In the genomic region with DNA sequence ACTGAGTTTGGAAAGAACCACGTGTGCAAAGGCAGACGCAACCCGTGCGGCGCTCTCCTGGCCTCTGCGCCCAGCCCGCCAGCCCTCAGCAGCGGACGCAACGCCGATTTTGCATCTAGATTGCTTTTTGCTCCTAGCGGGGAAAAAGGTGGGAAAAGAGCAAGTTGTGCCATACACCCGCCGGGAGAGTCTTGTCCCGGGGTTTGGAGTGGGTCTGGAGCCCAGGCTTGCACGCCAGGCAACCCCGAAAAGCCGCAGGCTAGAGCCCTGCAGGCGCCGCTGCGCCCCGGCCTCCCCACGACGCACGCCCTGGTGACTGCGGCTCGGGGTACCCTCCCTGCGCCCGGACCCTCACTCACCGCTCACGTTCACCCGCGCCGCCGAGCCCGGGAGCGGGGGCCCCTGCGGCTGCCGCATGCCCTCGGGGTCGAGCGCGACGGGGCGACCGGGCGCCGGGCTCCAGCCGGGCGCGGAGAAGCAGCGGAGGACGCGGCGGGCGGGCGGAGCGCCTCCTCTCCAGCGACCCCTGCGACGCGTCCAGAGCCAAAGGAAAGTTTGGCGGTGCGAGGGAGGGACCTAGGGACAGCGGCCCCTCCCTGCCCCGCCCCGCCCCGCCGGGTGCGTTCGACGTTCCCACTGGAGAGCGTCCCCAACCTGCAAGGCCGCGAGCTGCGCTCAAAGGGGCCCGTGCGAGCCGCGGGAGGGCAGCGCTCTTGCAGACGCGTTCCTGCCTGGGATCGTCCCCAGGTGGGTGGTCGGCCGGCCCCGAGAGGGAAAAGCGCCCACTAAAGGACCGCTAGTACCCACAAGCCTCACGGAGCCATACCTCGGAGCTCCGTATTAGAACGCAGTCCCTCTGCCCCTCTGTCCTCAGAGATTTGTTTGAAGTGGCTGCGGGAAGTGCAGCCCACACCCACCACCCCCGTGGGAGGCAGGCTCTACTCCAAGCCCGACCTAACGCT, we compare ENCODE assay signal across 9 cellular contexts. TPM values are rescaled to one million over a fixed set of nuclear protein-coding genes. Genes with fewer than 3 reads are reported as not detected.
DNase-seq lines count a peak whose midpoint lies in the region; ATAC-seq, FAIRE-seq and TF ChIP-seq lines count a peak whose summit lies in the region.
"Had no signal": no experiment of that assay in that cellular context is flagged by ENCODE, and none has a peak within 500 bp of the region (broad histone marks: within the 10 kb centered on the region; RNA-seq: fewer than 3 reads in every experiment).

A gene with protein sequence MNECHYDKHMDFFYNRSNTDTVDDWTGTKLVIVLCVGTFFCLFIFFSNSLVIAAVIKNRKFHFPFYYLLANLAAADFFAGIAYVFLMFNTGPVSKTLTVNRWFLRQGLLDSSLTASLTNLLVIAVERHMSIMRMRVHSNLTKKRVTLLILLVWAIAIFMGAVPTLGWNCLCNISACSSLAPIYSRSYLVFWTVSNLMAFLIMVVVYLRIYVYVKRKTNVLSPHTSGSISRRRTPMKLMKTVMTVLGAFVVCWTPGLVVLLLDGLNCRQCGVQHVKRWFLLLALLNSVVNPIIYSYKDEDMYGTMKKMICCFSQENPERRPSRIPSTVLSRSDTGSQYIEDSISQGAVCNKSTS (minus strand): TSS at position 550 of the 962 bp plus-strand sequence. CDS start 27,086 bp downstream, outside the sequence.

- intact Hi-C loops in aorta (cut with DNase I): loop anchor here in 1 of 2 donors (10.0 kb wide), 1 partner anchor 98 kb away; no protein-coding TSS in a partner anchor

- H3K36me3 ChIP-seq in aorta (ENCODE audit: control insufficient read depth in 1 of 2, insufficient read depth in 2 of 2, low read length in 1 of 2): no peaks in the 10 kb centered on the region

- no peaks in the 10 kb centered on the region for H3K36me3 Mint-ChIP-seq in stimulated activated naive B cell treated with anti-CD40 and anti-IgM and Interleukin-4, amounts not matched to agents 10 μg/mL and 1 μg/mL and 100 μg/mL, for 72 hours

- WGBS in aorta, 2 donors: 1 to 2% methylated on average over 97 of the region's 97 CpGs

- H3K9me3 ChIP-seq in aorta (ENCODE audit: control insufficient read depth, low read length): no peaks in the 10 kb centered on the region

- ATAC-seq in stimulated activated naive B cell treated with anti-CD40 and anti-IgM and Interleukin-4, amounts not matched to agents 10 μg/mL and 1 μg/mL and 100 μg/mL, for 72 hours (replicated peaks): peak; percentile 39 to 46
- no peak for ATAC-seq in GM21737 (IDR thresholded peaks at IDR 0.05; ENCODE audit: unreplicated experiment)
- ATAC-seq in aorta (ENCODE audit: low FRiP score): no peak

- peak within 1 kb of the TSS; percentile 39 for H3K4me3 ChIP-seq in astrocyte of the cerebellum (ENCODE audit: low read depth, low read length)
- H3K4me3 ChIP-seq in aorta (ENCODE audit: low read length in 2 of 2): no peak within 1 kb of the TSS

- no peaks in the 10 kb centered on the region for H3K27me3 ChIP-seq in aorta (ENCODE audit: control insufficient read depth in 1 of 2, insufficient read depth in 2 of 2, low read length in 1 of 2)

- no peak for TF ChIP-seq CTCF in astrocyte of the cerebellum (IDR thresholded peaks at IDR 0.05; ENCODE audit: low read depth, low read length, missing control alignments)

- no peaks in the 10 kb centered on the region for H3K9me3 Mint-ChIP-seq in stimulated activated naive B cell treated with anti-CD40 and anti-IgM and Interleukin-4, amounts not matched to agents 10 μg/mL and 1 μg/mL and 100 μg/mL, for 72 hours
- H3K9me3 Mint-ChIP-seq: IgD-negative memory B cell had no signal

- no peaks in the 10 kb centered on the region for H3K4me1 ChIP-seq in aorta (ENCODE audit: control insufficient read depth in 1 of 2, insufficient read depth in 2 of 2, low read length in 2 of 2)

- H3K4me3 Mint-ChIP-seq in stimulated activated naive B cell treated with anti-CD40 and anti-IgM and Interleukin-4, amounts not matched to agents 10 μg/mL and 1 μg/mL and 100 μg/mL, for 72 hours: peak within 1 kb of the TSS; percentile 58 to 65

- H3K27me3 Mint-ChIP-seq in stimulated activated naive B cell treated with anti-CD40 and anti-IgM and Interleukin-4, amounts not matched to agents 10 μg/mL and 1 μg/mL and 100 μg/mL, for 72 hours: peaks cover 46 to 60% of the 10 kb centered on the region in 2 donors

- TF ChIP-seq POLR2A in GM12891 (IDR thresholded peaks at IDR 0.05; ENCODE audit: low read depth, low read length): no peak

- DNase-seq in GM12891 (ENCODE audit: insufficient read length, low spot score) (peak; percentile 30), NCI-H82 (lab: John Stamatoyannopoulos, UW) (peak; percentile 87), astrocyte of the cerebellum (ENCODE audit: low read depth) (no peak), islet precursor cell (peak; percentile 91), NCI-H1436 (lab: John Stamatoyannopoulos, UW) (no peak), aorta (no peak)
- no peak for DNase-seq in stimulated activated naive B cell treated with anti-CD40 and anti-IgM and Interleukin-4, amounts not matched to agents 10 μg/mL and 1 μg/mL and 100 μg/mL, for 72 hours

- H3K27ac Mint-ChIP-seq in stimulated activated naive B cell treated with anti-CD40 and anti-IgM and Interleukin-4, amounts not matched to agents 10 μg/mL and 1 μg/mL and 100 μg/mL, for 72 hours: no peak within 1 kb of the TSS
- H3K27ac Mint-ChIP-seq: IgD-negative memory B cell had no signal

- no peak for FAIRE-seq in GM12891 (lab: Jason Lieb, UNC)

- in situ Hi-C loops in astrocyte of the cerebellum (cut with HindIII; ENCODE audit: low sequenced_read_pairs): no loop called here

- peaks cover 4 to 9% of the 10 kb centered on the region in 2 donors for H3K4me1 Mint-ChIP-seq in stimulated activated naive B cell treated with anti-CD40 and anti-IgM and Interleukin-4, amounts not matched to agents 10 μg/mL and 1 μg/mL and 100 μg/mL, for 72 hours

- H3K27ac ChIP-seq in aorta (ENCODE audit: low read depth in 1 of 2, low read length in 2 of 2): no peak within 1 kb of the TSS

TF ChIP-seq in GM12891, 5 proteins besides CTCF, POLR2A, EP300 and RAD21:
- no peak for TF ChIP-seq SPI1 (IDR thresholded peaks at IDR 0.05; ENCODE audit: low read depth, low read length)
- TF ChIP-seq POU2F2 (IDR thresholded peaks at IDR 0.05; ENCODE audit: low read depth, low read length): no peak
- no peak for TF ChIP-seq PAX5 (IDR thresholded peaks at IDR 0.05; ENCODE audit: insufficient read depth, low read length, severe bottlenecking)
- TF ChIP-seq TAF1 (IDR thresholded peaks at IDR 0.05; ENCODE audit: low read depth, low read length): no peak
- TF ChIP-seq POLR2AphosphoS5 (IDR thresholded peaks at IDR 0.05; ENCODE audit: low read depth, low read length): no peak

RNA-seq across cellular contexts. Expression of the gene that starts here (rescaled TPM):
- 0.03 TPM for polyA plus RNA-seq in GM12891 (2012; ENCODE audit: low read depth, missing spikeins)
- under 1 TPM; 0.10 to 0.33 TPM for total RNA-seq in aorta
- under 1 TPM in 1 of 2 donors, not detected in 1; 0.38 TPM for polyA plus RNA-seq in aorta
- polyA plus RNA-seq: IgD-negative memory B cell had no signal

Comparison
In these comparisons a context has a peak if more than half of its experiments do, and no peak if none do; other contexts are left out.
1. DNase-seq: peak in GM12891 (single experiment), NCI-H82 (single experiment) and islet precursor cell (single experiment); none in astrocyte of the cerebellum (single experiment), stimulated activated naive B cell treated with anti-CD40 and anti-IgM and Interleukin-4, amounts not matched to agents 10 μg/mL and 1 μg/mL and 100 μg/mL, for 72 hours (single experiment), NCI-H1436 (single experiment) and aorta (0 of 2).
2. ATAC-seq: peak in stimulated activated naive B cell treated with anti-CD40 and anti-IgM and Interleukin-4, amounts not matched to agents 10 μg/mL and 1 μg/mL and 100 μg/mL, for 72 hours (2 of 2); none in GM21737 (single experiment) and aorta (single experiment).